Comparison of ENCODE assay signal across 1 cellular context in the genomic region with DNA sequence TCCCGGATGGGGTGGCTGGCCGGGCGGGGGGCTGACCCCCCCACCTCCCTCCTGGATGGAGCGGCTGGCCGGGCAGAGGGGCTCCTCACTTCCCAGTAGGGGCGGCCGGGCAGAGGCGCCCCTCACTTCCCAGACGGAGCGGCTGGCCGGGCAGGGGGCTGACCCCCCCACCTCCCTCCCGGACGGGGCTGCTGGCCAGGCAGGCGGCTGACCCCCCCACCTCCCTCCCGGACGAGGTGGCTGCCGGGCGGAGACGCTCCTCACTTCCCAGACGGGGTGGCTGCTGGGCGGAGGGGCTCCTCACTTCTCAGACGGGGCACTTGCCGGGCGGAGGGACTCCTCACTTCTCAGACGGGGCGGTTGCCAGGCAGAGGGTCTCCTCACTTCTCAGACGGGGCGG. TPM values are rescaled to one million over a fixed set of nuclear protein-coding genes. Genes with fewer than 3 reads are reported as not detected.
"Had no signal": no experiment of that assay in that cellular context is flagged by ENCODE, and none has a peak within 500 bp of the region (broad histone marks: within the 10 kb centered on the region; RNA-seq: fewer than 3 reads in every experiment).

No MANE protein-coding gene starts in this region.

RNA-seq across cellular contexts. Expression of a gene that starts 46.5 kb away (rescaled TPM):
- total RNA-seq: activated T-helper 17 cell treated with anti-CD3 and anti-CD28 coated beads, Interleukin-2, amount 50 U/mL, for 72 hours had no signal
